ENCODE assay signal across 8 cellular contexts in genomic region chr2:227862227-227862740, GRCh38. TPM values are rescaled to one million over a fixed set of nuclear protein-coding genes. Genes with fewer than 3 reads are reported as not detected.
DNase-seq lines count a peak whose midpoint lies in the region; ATAC-seq and TF ChIP-seq lines count a peak whose summit lies in the region.

No MANE protein-coding gene starts in this region.

- H3K4me3 ChIP-seq in HEK293 (ENCODE audit: low read depth, low read length), result no peak overlapping the region
- no peak overlapping the region for H3K4me3 ChIP-seq in neural progenitor cell

- H3K4me3 Mint-ChIP-seq in effector memory CD8-positive, alpha-beta T cell, result no peak overlapping the region
- no peak overlapping the region for H3K4me3 Mint-ChIP-seq in neural progenitor cell

- H3K27ac Mint-ChIP-seq in effector memory CD8-positive, alpha-beta T cell, result no peak overlapping the region
- H3K27ac Mint-ChIP-seq in neural progenitor cell, result no peak overlapping the region

- no peaks in the 10 kb centered on the region for H3K27me3 ChIP-seq in neural progenitor cell

- no peak overlapping the region for H3K9ac ChIP-seq in neural progenitor cell

- H3K36me3 ChIP-seq in HEK293 (ENCODE audit: control insufficient read depth in 2 of 2, insufficient read depth in 1 of 2, low read length in 2 of 2) (no peaks in the 10 kb centered on the region), neural progenitor cell (no peaks in the 10 kb centered on the region)

- no peaks in the 10 kb centered on the region for H3K9me3 Mint-ChIP-seq in effector memory CD8-positive, alpha-beta T cell
- H3K9me3 Mint-ChIP-seq in neural progenitor cell, result no peaks in the 10 kb centered on the region

- H3K9me3 ChIP-seq in HEK293 (ENCODE audit: control insufficient read depth, insufficient read depth, low read depth, low read length) (no peaks in the 10 kb centered on the region), neural progenitor cell (ENCODE audit: low read depth) (no peaks in the 10 kb centered on the region)

- H3K79me2 ChIP-seq in neural progenitor cell (ENCODE audit: low read depth), result no peaks in the 10 kb centered on the region

- H4K20me1 ChIP-seq in neural progenitor cell (ENCODE audit: low read depth), result no peaks in the 10 kb centered on the region

- no peak overlapping the region for H2AFZ ChIP-seq in neural progenitor cell (replicated peaks)

- ATAC-seq in effector memory CD8-positive, alpha-beta T cell (replicated peaks), result peak; percentile 37
- no peak for ATAC-seq in HG02623 (IDR thresholded peaks at IDR 0.05; ENCODE audit: unreplicated experiment)

- H3K4me2 ChIP-seq in neural progenitor cell, result no peak overlapping the region

- no peaks in the 10 kb centered on the region for H3K36me3 Mint-ChIP-seq in effector memory CD8-positive, alpha-beta T cell (ENCODE audit: insufficient read depth)
- H3K36me3 Mint-ChIP-seq in neural progenitor cell, result no peaks in the 10 kb centered on the region

- H3K4me1 ChIP-seq in HEK293 (ENCODE audit: control insufficient read depth, insufficient read depth, low read length) (no peaks in the 10 kb centered on the region), neural progenitor cell (no peaks in the 10 kb centered on the region)

- CTCF ChIA-PET in HEK293 (lab: Yijun Ruan, JAX), result interaction anchor here (0.5 to 4.2 kb wide), 39 partner anchors 8 to 1848 kb away, joined by 3 to 49 read pairs (median 3); partner anchors contain the start of gene DAW1

- H3K27ac ChIP-seq in HEK293 (ENCODE audit: extremely low read depth, low read depth, low read length) (no peak overlapping the region), neural progenitor cell (no peak overlapping the region)

- POLR2A ChIA-PET in HEK293 (lab: Yijun Ruan, JAX), result no interaction called here

- H3K27me3 Mint-ChIP-seq in effector memory CD8-positive, alpha-beta T cell, result peaks cover 5 to 7% of the 10 kb centered on the region in 2 donors
- peaks cover 3% of the 10 kb centered on the region for H3K27me3 Mint-ChIP-seq in neural progenitor cell (ENCODE audit: insufficient read depth, low read depth)

- TF ChIP-seq CTCF in HEK293 (tag by site-specific recombination; IDR thresholded peaks at IDR 0.05) (no peak), neural progenitor cell (IDR thresholded peaks at IDR 0.05) (peak; percentile 81)

- H3F3A ChIP-seq in neural progenitor cell (ENCODE audit: low read depth), result no peaks in the 10 kb centered on the region

- no peaks in the 10 kb centered on the region for H3K4me1 Mint-ChIP-seq in effector memory CD8-positive, alpha-beta T cell (ENCODE audit: low read depth in 2 of 2)
- H3K4me1 Mint-ChIP-seq in neural progenitor cell, result peaks cover 9% of the 10 kb centered on the region

- DNase-seq in NCI-H1092 treated with DMSO at 0.1 percent for 48 hours (lab: John Stamatoyannopoulos, UW) (peak; percentile 20), NCI-H1092 (lab: John Stamatoyannopoulos, UW) (no peak), OCI-M1 (lab: John Stamatoyannopoulos, UW) (peak; percentile 59), neural progenitor cell (ENCODE audit: low spot score) (peak; percentile 60), HuH-7.5 (ENCODE audit: low spot score) (no peak)
- DNase-seq in effector memory CD8-positive, alpha-beta T cell, result peak in 2 of 3 experiments; percentile 14 to 36

TF ChIP-seq in HEK293, 187 proteins besides CTCF, POLR2A, EP300 and RAD21:
- TF ChIP-seq ZNF654 (tag by site-specific recombination; IDR thresholded peaks at IDR 0.05; ENCODE audit: low read depth), result peak; percentile 46; the same call in 1 of the 2 replicates
- TF ChIP-seq ZNF792 (tag by site-specific recombination; IDR thresholded peaks at IDR 0.05), result no peak
- no peak for TF ChIP-seq ZNF24 (tag by site-specific recombination; IDR thresholded peaks at IDR 0.05)

RNA-seq across cellular contexts. Expression of gene DAW1, which starts 9.1 kb away (rescaled TPM):
- total RNA-seq in neural progenitor cell (ENCODE audit: low replicate concordance), result not detected in 2 replicates

RNA-seq across cellular contexts. Expression of gene CCL20, which starts 48.6 kb away (rescaled TPM):
- total RNA-seq in neural progenitor cell (ENCODE audit: low replicate concordance), result not detected in 2 replicates

Comparison
In these comparisons a context has a peak if more than half of its experiments do, and no peak if none do; other contexts are left out.
1. DNase-seq: peak in NCI-H1092 treated with DMSO at 0.1 percent for 48 hours (single experiment), OCI-M1 (single experiment), effector memory CD8-positive, alpha-beta T cell (2 of 3) and neural progenitor cell (single experiment); none in NCI-H1092 (single experiment) and HuH-7.5 (single experiment).